In the genomic region with DNA sequence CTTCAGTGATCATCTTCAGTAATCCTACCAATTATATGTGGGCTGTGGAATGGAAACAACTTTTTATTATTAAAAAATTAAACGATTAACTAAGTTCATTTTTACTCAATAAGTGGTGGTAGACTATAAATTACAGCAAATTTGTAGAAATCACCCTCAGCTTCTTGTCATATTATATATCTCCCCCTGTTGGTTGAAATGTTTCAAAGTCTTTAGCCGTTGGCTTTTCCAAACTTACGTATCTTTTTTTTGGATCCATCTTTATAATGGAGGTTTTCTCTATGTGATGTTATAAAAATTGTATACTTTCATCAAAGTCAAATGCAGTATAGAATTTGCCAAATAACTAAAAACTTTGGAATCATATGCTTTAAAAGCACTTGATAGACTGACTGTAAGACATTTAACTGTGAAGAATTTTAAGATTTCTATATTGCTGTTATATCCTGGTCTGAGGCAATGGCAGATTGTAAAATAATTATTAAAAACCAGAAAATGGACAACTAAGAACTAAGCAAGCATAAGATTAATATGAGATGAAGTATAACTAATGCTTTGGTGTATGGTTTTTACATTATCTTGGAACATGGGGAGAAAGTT, we compare ENCODE assay signal across 9 cellular contexts. TPM values are rescaled to one million over a fixed set of nuclear protein-coding genes. Genes with fewer than 3 reads are reported as not detected.
DNase-seq lines count a peak whose midpoint lies in the region; ATAC-seq and TF ChIP-seq lines count a peak whose summit lies in the region.
"Had no signal": no experiment of that assay in that cellular context is flagged by ENCODE, and none has a peak within 500 bp of the region (broad histone marks: within the 10 kb centered on the region; RNA-seq: fewer than 3 reads in every experiment).

No MANE protein-coding gene starts in this region.

- ATAC-seq in Right ventricle myocardium superior (ENCODE audit: poor library complexity) (no peak), HG03045 (IDR thresholded peaks at IDR 0.05; ENCODE audit: unreplicated experiment) (no peak), GM19452 (IDR thresholded peaks at IDR 0.05; ENCODE audit: unreplicated experiment) (no peak)

- no peaks in the 10 kb centered on the region for H3K9me3 ChIP-seq in cardiac muscle cell (ENCODE audit: low read depth)

- H3K36me3 Mint-ChIP-seq in type B pancreatic cell: peaks cover 34% of the 10 kb centered on the region

- no peaks in the 10 kb centered on the region for H3K27me3 Mint-ChIP-seq in type B pancreatic cell
- H3K27me3 Mint-ChIP-seq: dendritic cell treated with granulocyte-macrophage colony-stimulating factor and Interleukin-4, amounts not matched to agents 40 ng/mL and 50 ng/mL, for 4 days had no signal

- no peaks in the 10 kb centered on the region for H3K27me3 ChIP-seq in cardiac muscle cell

- no peaks in the 10 kb centered on the region for H3K4me1 ChIP-seq in cardiac muscle cell (ENCODE audit: low read depth)

- H3K27ac ChIP-seq in cardiac muscle cell: no peak overlapping the region

- H3K4me3 ChIP-seq in cardiac muscle cell: no peak overlapping the region
- no peak overlapping the region for H3K4me3 ChIP-seq in foreskin fibroblast (ENCODE audit: low read depth in 1 of 2, low read length in 2 of 2)

- TF ChIP-seq CTCF in cardiac muscle cell (IDR thresholded peaks at IDR 0.05; ENCODE audit: low read depth, low read length) (peak; percentile 42), foreskin fibroblast (IDR thresholded peaks at IDR 0.05; ENCODE audit: low read depth, low read length) (peak; percentile 21), type B pancreatic cell (conservative IDR thresholded peaks at IDR 0.05) (peak; percentile 73)

- no peak overlapping the region for H3K27ac Mint-ChIP-seq in type B pancreatic cell
- H3K27ac Mint-ChIP-seq: dendritic cell treated with granulocyte-macrophage colony-stimulating factor and Interleukin-4, amounts not matched to agents 40 ng/mL and 50 ng/mL, for 4 days had no signal

- DNase-seq in cardiac muscle cell (ENCODE audit: low read depth in 1 of 2, low spot score in 1 of 2) (peak; percentile 31 to 55), Right ventricle myocardium superior (no peak), RPMI8226 (peak; percentile 15), foreskin fibroblast (peak; percentile 12 to 52), type B pancreatic cell (ENCODE audit: extremely low spot score, unreplicated experiment) (no peak), NCI-H1417 treated with DMSO at 0.1 percent for 48 hours (lab: John Stamatoyannopoulos, UW) (no peak)

- H3K4me3 Mint-ChIP-seq in type B pancreatic cell: no peak overlapping the region
- H3K4me3 Mint-ChIP-seq: dendritic cell treated with granulocyte-macrophage colony-stimulating factor and Interleukin-4, amounts not matched to agents 40 ng/mL and 50 ng/mL, for 4 days had no signal

- no peaks in the 10 kb centered on the region for H3K4me1 Mint-ChIP-seq in type B pancreatic cell (ENCODE audit: unreplicated experiment)

- no peaks in the 10 kb centered on the region for H3K9me3 Mint-ChIP-seq in type B pancreatic cell
- H3K9me3 Mint-ChIP-seq: dendritic cell treated with granulocyte-macrophage colony-stimulating factor and Interleukin-4, amounts not matched to agents 40 ng/mL and 50 ng/mL, for 4 days had no signal

- peaks cover 23% of the 10 kb centered on the region for H3K36me3 ChIP-seq in cardiac muscle cell

- intact Hi-C loops in Right ventricle myocardium superior (cut with DNase I): loop anchor here (5.0 kb wide), 1 partner anchor 126 kb away; no protein-coding TSS in a partner anchor

RNA-seq across cellular contexts. Expression of gene ATP11B, which starts 44.7 kb away (rescaled TPM):
- 44.9 and 79.0 TPM in 2 replicates for total RNA-seq in cardiac muscle cell
- 11.9 and 17.9 TPM in 2 replicates for polyA plus RNA-seq in cardiac muscle cell
- total RNA-seq in Right ventricle myocardium superior: 31.5 TPM
- 73.4 and 92.5 TPM in 2 replicates for total RNA-seq in type B pancreatic cell (ENCODE audit: low replicate concordance)

Comparison
In these comparisons a context has a peak if more than half of its experiments do, and no peak if none do; other contexts are left out.
1. DNase-seq: peak in cardiac muscle cell (2 of 2), RPMI8226 (single experiment) and foreskin fibroblast (2 of 2); none in Right ventricle myocardium superior (single experiment), type B pancreatic cell (single experiment) and NCI-H1417 treated with DMSO at 0.1 percent for 48 hours (single experiment).
2. CTCF ChIP-seq: peak in every context shown above with its lines; median percentile 73 in type B pancreatic cell; 42 in cardiac muscle cell; 21 in foreskin fibroblast.